ENCODE assay signal across 16 cellular contexts in the genomic region with DNA sequence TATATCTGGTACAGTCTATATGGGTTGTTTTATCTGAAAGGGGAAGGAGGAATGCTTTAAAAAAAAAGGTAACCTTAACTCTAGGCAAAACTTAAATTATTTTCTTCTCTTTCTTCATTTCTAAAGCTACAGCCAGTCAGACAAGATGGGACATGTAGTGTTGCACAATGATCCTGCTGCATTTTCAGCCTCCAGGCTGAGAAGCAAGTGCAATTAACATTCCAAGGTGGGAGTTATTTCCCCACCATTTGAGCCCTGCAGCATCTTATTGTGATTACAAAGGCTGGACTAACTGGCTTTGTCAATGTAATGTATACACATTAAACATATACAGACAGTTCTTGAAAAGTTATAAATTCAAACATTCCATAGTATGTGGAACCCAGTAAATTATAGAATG. TPM values are rescaled to one million over a fixed set of nuclear protein-coding genes. Genes with fewer than 3 reads are reported as not detected.
DNase-seq lines count a peak whose midpoint lies in the region; ATAC-seq lines count a peak whose summit lies in the region.
"Had no signal": no experiment of that assay in that cellular context is flagged by ENCODE, and none has a peak within 500 bp of the region (broad histone marks: within the 10 kb centered on the region; RNA-seq: fewer than 3 reads in every experiment).

No MANE protein-coding gene starts in this region.

- POLR2A ChIA-PET in activated CD4-positive, alpha-beta memory T cell treated with anti-CD3 and anti-CD28 coated beads for 36 hours (lab: Charles Lee), result no interaction called here

- DNase-seq in SKM-1 treated with dmso at 0.1 percent for 144 hours (lab: John Stamatoyannopoulos, UW; ENCODE audit: unreplicated experiment), result peak; percentile 25
- no peak for DNase-seq in SKM-1 (lab: John Stamatoyannopoulos, UW; ENCODE audit: unreplicated experiment)
- peak; percentile 63 for DNase-seq in RPMI7951 (ENCODE audit: low read depth)
- DNase-seq in fibroblast of peridontal ligament (ENCODE audit: extremely low read depth), result peak; percentile 73
- no peak for DNase-seq in activated CD4-positive, alpha-beta memory T cell treated with anti-CD3 and anti-CD28 coated beads for 36 hours
- DNase-seq: activated naive CD4-positive, alpha-beta T cell treated with anti-CD3 and anti-CD28 coated beads for 36 hours; caudate nucleus; NCI-H1105; NCI-H510A treated with DMSO at 0.1 percent for 48 hours; ovary; RPMI8226; thyroid gland had no signal

- no peaks in the 10 kb centered on the region for H3K4me1 Mint-ChIP-seq in activated CD4-positive, alpha-beta memory T cell treated with anti-CD3 and anti-CD28 coated beads for 36 hours (ENCODE audit: low read depth)

- no peaks in the 10 kb centered on the region for H3K36me3 Mint-ChIP-seq in activated CD4-positive, alpha-beta memory T cell treated with anti-CD3 and anti-CD28 coated beads for 36 hours

- H3K27me3 Mint-ChIP-seq in activated CD4-positive, alpha-beta memory T cell treated with anti-CD3 and anti-CD28 coated beads for 36 hours, result no peaks in the 10 kb centered on the region

- H3K27ac Mint-ChIP-seq in activated CD4-positive, alpha-beta memory T cell treated with anti-CD3 and anti-CD28 coated beads for 36 hours, result no peak overlapping the region
- H3K27ac Mint-ChIP-seq: activated naive CD4-positive, alpha-beta T cell treated with anti-CD3 and anti-CD28 coated beads for 36 hours had no signal

- intact Hi-C loops in activated CD4-positive, alpha-beta memory T cell treated with anti-CD3 and anti-CD28 coated beads for 36 hours (cut with micrococcal nuclease), result no loop called here

- CTCF ChIA-PET in activated CD4-positive, alpha-beta memory T cell treated with anti-CD3 and anti-CD28 coated beads for 36 hours (lab: Charles Lee), result no interaction called here

- H3K4me3 Mint-ChIP-seq in activated CD4-positive, alpha-beta memory T cell treated with anti-CD3 and anti-CD28 coated beads for 36 hours, result no peak overlapping the region
- H3K4me3 Mint-ChIP-seq: activated naive CD4-positive, alpha-beta T cell treated with anti-CD3 and anti-CD28 coated beads for 36 hours had no signal

- no peak for ATAC-seq in GM18870 (IDR thresholded peaks at IDR 0.05; ENCODE audit: unreplicated experiment)
- no peak for ATAC-seq in GM18517 (IDR thresholded peaks at IDR 0.05; ENCODE audit: unreplicated experiment)
- ATAC-seq in GM21737 (IDR thresholded peaks at IDR 0.05; ENCODE audit: unreplicated experiment), result no peak
- ATAC-seq: GM12878 had no signal

- no peaks in the 10 kb centered on the region for H3K9me3 Mint-ChIP-seq in activated CD4-positive, alpha-beta memory T cell treated with anti-CD3 and anti-CD28 coated beads for 36 hours
- H3K9me3 Mint-ChIP-seq: activated naive CD4-positive, alpha-beta T cell treated with anti-CD3 and anti-CD28 coated beads for 36 hours had no signal

RNA-seq across cellular contexts. Expression of a gene that starts 22.6 kb away (rescaled TPM):
- total RNA-seq in RPMI7951 (2014; rRNA removed; shearing (Covaris generic)), result 23.8 and 30.2 TPM in 2 replicates
- 10 to 100 TPM; 26.5 to 27.0 TPM for total RNA-seq in activated CD4-positive, alpha-beta memory T cell treated with anti-CD3 and anti-CD28 coated beads for 36 hours

Comparison
In these comparisons a context has a peak if more than half of its experiments do, and no peak if none do; other contexts are left out.
1. DNase-seq: peak in SKM-1 treated with dmso at 0.1 percent for 144 hours (single experiment), RPMI7951 (single experiment) and fibroblast of peridontal ligament (single experiment); none in SKM-1 (single experiment) and activated CD4-positive, alpha-beta memory T cell treated with anti-CD3 and anti-CD28 coated beads for 36 hours (single experiment).